21 cellular contexts compared by ENCODE assay signal in the genomic region with DNA sequence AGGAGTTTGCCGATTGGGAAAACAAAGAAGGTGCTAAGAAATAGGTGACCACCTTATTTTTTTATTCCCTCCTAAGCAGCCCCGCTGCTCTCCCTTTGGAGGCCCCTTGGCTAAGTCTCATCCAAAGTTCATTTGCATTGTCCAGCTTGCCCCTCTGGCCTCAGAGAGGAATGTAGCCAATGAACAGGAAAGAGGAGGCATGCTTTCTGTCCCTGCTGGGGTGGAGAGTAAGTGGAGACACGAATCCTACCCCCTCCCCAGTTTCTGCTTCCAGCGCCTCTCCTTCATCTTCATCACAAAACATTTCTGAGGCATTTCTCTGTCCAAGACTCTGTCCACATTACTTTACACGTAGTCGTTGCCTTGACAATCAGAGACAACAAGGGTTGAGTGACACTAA. TPM values are rescaled to one million over a fixed set of nuclear protein-coding genes. Genes with fewer than 3 reads are reported as not detected.
DNase-seq lines count a peak whose midpoint lies in the region; ATAC-seq, FAIRE-seq and TF ChIP-seq lines count a peak whose summit lies in the region.
"Had no signal": no experiment of that assay in that cellular context is flagged by ENCODE, and none has a peak within 500 bp of the region (broad histone marks: within the 10 kb centered on the region; RNA-seq: fewer than 3 reads in every experiment).

No MANE protein-coding gene starts in this region.

- H3K36me3 ChIP-seq in mesendoderm (ENCODE audit: control insufficient read depth, insufficient read depth, low read length) (no peaks in the 10 kb centered on the region), upper lobe of right lung (no peaks in the 10 kb centered on the region)
- H3K36me3 ChIP-seq: gastrocnemius medialis had no signal

- peak overlapping the region; percentile 64 for H2BK15ac ChIP-seq in mesendoderm (replicated peaks; ENCODE audit: low read depth)

- H3K56ac ChIP-seq in mesendoderm (ENCODE audit: low read length): peak overlapping the region; percentile 76

- no peak overlapping the region for H3K4ac ChIP-seq in mesendoderm (ENCODE audit: low read depth, low read length)

- TF ChIP-seq CTCF in choroid plexus epithelial cell (conservative IDR thresholded peaks at IDR 0.05; ENCODE audit: low read depth, low read length): no peak
- no peak for TF ChIP-seq CTCF in upper lobe of right lung (IDR thresholded peaks at IDR 0.05)

- H3K9me3 ChIP-seq in upper lobe of right lung: no peaks in the 10 kb centered on the region
- H3K9me3 ChIP-seq: gastrocnemius medialis had no signal

- peak overlapping the region; percentile 53 for H3K18ac ChIP-seq in mesendoderm (ENCODE audit: low read length)

- no peak overlapping the region for H3K4me3 ChIP-seq in choroid plexus epithelial cell (ENCODE audit: low read depth, low read length)
- H3K4me3 ChIP-seq in mesendoderm (ENCODE audit: low read length): no peak overlapping the region
- H3K4me3 ChIP-seq in upper lobe of right lung: no peak overlapping the region

- peaks cover 20% of the 10 kb centered on the region for H3K4me1 Mint-ChIP-seq in activated T-cell treated with anti-CD3 and anti-CD28 coated beads, Interleukin-2, amount 50 U/mL, for 24 hours (ENCODE audit: low read depth)

- no peak for DNase-seq in activated T-cell treated with anti-CD3 and anti-CD28 coated beads, Interleukin-2, amount 50 U/mL, for 24 hours
- no peak for DNase-seq in activated T-cell treated with anti-CD3 and anti-CD28 coated beads, Interleukin-2, amount 50 U/mL, for 1 hour
- DNase-seq in choroid plexus epithelial cell (ENCODE audit: low read depth) (peak; percentile 12), mesendoderm (no peak), upper lobe of right lung (no peak), frontal cortex (ENCODE audit: low spot score in 2 of 2) (no peak), OCI-M1 (lab: John Stamatoyannopoulos, UW) (no peak), H4 (ENCODE audit: low spot score) (no peak)
- DNase-seq: activated CD4-positive, CD25-positive, alpha-beta regulatory T cell; activated CD8-positive, alpha-beta memory T cell treated with anti-CD3 and anti-CD28 coated beads, Interleukin-2, amount 50 U/mL, for 48 hours; EL; gastrocnemius medialis; islet precursor cell; MV-4-11; NCI-H2081 treated with DMSO at 0.1 percent for 48 hours; RPMI8226; T-cell had no signal

- no peak overlapping the region for H3K4me2 ChIP-seq in mesendoderm (ENCODE audit: low read length)

- no peak for ATAC-seq in upper lobe of right lung
- ATAC-seq: activated naive CD4-positive, alpha-beta T cell treated with anti-CD3 and anti-CD28 coated beads, Interleukin-2, amount 50 U/mL, for 72 hours; gastrocnemius medialis; T-cell had no signal

- no peak for FAIRE-seq in frontal cortex (lab: Jason Lieb, UNC)
- FAIRE-seq: GM12892 had no signal

- peaks cover 5% of the 10 kb centered on the region for H3K36me3 Mint-ChIP-seq in activated T-cell treated with anti-CD3 and anti-CD28 coated beads, Interleukin-2, amount 50 U/mL, for 24 hours (ENCODE audit: low read depth)
- H3K36me3 Mint-ChIP-seq: activated naive CD4-positive, alpha-beta T cell treated with anti-CD3 and anti-CD28 coated beads, Interleukin-2, amount 50 U/mL, for 72 hours had no signal

- peak overlapping the region; percentile 98 for H3K27ac Mint-ChIP-seq in activated T-cell treated with anti-CD3 and anti-CD28 coated beads, Interleukin-2, amount 50 U/mL, for 24 hours

- no peak overlapping the region for H2BK120ac ChIP-seq in mesendoderm (ENCODE audit: low read depth, low read length)

- H2BK5ac ChIP-seq in mesendoderm (ENCODE audit: low read length): no peak overlapping the region

- peak overlapping the region; percentile 16 for H3K9ac ChIP-seq in mesendoderm (ENCODE audit: low read length)

- H3K27me3 ChIP-seq in mesendoderm (ENCODE audit: insufficient read depth, low read length, poor library complexity) (no peaks in the 10 kb centered on the region), upper lobe of right lung (no peaks in the 10 kb centered on the region)
- H3K27me3 ChIP-seq: gastrocnemius medialis had no signal

- H2AK5ac ChIP-seq in mesendoderm (ENCODE audit: low read length): no peak overlapping the region

- no peak overlapping the region for H3K4me3 Mint-ChIP-seq in activated T-cell treated with anti-CD3 and anti-CD28 coated beads, Interleukin-2, amount 50 U/mL, for 24 hours

- H3K79me2 ChIP-seq in mesendoderm (ENCODE audit: control insufficient read depth, insufficient read depth, low read length): no peaks in the 10 kb centered on the region

- intact Hi-C loops in upper lobe of right lung (cut with DNase I): no loop called here

- H3K79me1 ChIP-seq in mesendoderm (ENCODE audit: low read length): no peaks in the 10 kb centered on the region

- H4K5ac ChIP-seq in mesendoderm (ENCODE audit: low read length): no peak overlapping the region

- WGBS in mesendoderm (ENCODE audit: extremely low coverage, insufficient coverage, low lambda C conversion rate): no CpG with 5 or more reads among the region's 6 CpGs

- H3K27ac ChIP-seq in mesendoderm (ENCODE audit: low read depth, low read length) (peak overlapping the region; percentile 68), upper lobe of right lung (peak overlapping the region; percentile 87)

- no peak overlapping the region for H3K23ac ChIP-seq in mesendoderm (ENCODE audit: low read length)

- H3K9me3 Mint-ChIP-seq in activated T-cell treated with anti-CD3 and anti-CD28 coated beads, Interleukin-2, amount 50 U/mL, for 24 hours: no peaks in the 10 kb centered on the region
- H3K9me3 Mint-ChIP-seq: activated naive CD4-positive, alpha-beta T cell treated with anti-CD3 and anti-CD28 coated beads, Interleukin-2, amount 50 U/mL, for 72 hours; T-cell had no signal

- H3K27me3 Mint-ChIP-seq in activated T-cell treated with anti-CD3 and anti-CD28 coated beads, Interleukin-2, amount 50 U/mL, for 24 hours: peaks cover 22% of the 10 kb centered on the region

- no peak overlapping the region for H4K8ac ChIP-seq in mesendoderm (ENCODE audit: low read depth, low read length)

- H3K4me1 ChIP-seq in mesendoderm (ENCODE audit: control insufficient read depth, low read depth, low read length) (peaks cover 4% of the 10 kb centered on the region), upper lobe of right lung (peaks cover 5% of the 10 kb centered on the region)
- H3K4me1 ChIP-seq: gastrocnemius medialis had no signal

RNA-seq across cellular contexts. Expression of a gene that starts 38.7 kb away (rescaled TPM):
- 2.3 TPM for polyA plus RNA-seq in mesendoderm (2013, experiment 1 of 2)
- polyA plus RNA-seq in mesendoderm (2013, experiment 2 of 2): 2.4 TPM
- total RNA-seq in upper lobe of right lung (0.69 TPM), frontal cortex (15.1 TPM)
- 0.25 and 0.31 TPM in 2 replicates for total RNA-seq in H4 (2014; rRNA removed; shearing (Covaris generic))

RNA-seq across cellular contexts. Expression of a gene that starts 39.7 kb away (rescaled TPM):
- polyA plus RNA-seq in mesendoderm (2013, experiment 1 of 2): not detected
- not detected for polyA plus RNA-seq in mesendoderm (2013, experiment 2 of 2)
- 5.4 TPM for total RNA-seq in upper lobe of right lung
- total RNA-seq in frontal cortex: not detected
- total RNA-seq in H4 (2014; rRNA removed; shearing (Covaris generic)): not detected in 2 replicates
- total RNA-seq: A172, posterior vena cava had no signal
